Comparison of ENCODE assay signal across 8 cellular contexts in the genomic region with DNA sequence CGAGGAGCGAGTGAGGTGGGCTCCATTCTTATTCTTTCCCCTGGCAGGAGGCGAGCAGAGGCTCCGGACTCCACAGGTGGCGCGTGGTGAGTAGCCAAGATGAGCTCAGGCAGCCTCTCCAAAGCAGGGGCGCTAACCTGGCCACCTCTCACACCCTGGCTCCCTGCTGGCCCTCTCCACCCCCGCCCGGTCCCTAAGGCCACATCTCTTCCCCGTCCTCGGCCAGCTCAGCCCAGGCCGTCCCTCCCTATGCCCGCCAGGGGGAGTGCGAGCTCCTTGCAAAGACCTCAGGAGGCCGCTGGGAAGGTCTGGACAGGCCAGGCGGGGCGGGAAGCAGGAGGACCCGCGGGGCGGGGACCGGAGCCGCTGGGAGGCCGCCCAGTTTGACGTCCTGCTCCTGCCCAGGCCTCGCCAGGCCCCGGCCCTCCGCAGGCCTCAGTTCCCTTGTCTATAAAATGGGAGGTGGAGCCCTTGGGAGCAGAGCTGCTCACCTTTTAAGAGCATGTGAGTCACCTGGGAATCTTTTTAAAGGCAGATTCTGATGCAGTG. TPM values are rescaled to one million over a fixed set of nuclear protein-coding genes. Genes with fewer than 3 reads are reported as not detected.
DNase-seq lines count a peak whose midpoint lies in the region; ATAC-seq and TF ChIP-seq lines count a peak whose summit lies in the region.

No MANE protein-coding gene starts in this region.

- ATAC-seq in GM19043 (IDR thresholded peaks at IDR 0.05; ENCODE audit: low read depth, unreplicated experiment) (peak; percentile 80), mucosa of descending colon (peak; percentile 98)
- ATAC-seq in activated CD8-positive, alpha-beta T cell treated with anti-CD3 and anti-CD28 coated beads, Interleukin-2, amount 10 ng/mL, durations not matched to agents 7 days and 5 days, result peak; percentile 94

- no peaks in the 10 kb centered on the region for H3K4me1 Mint-ChIP-seq in activated CD8-positive, alpha-beta T cell treated with anti-CD3 and anti-CD28 coated beads, Interleukin-2, amount 10 ng/mL, durations not matched to agents 7 days and 5 days (ENCODE audit: low read depth)
- H3K4me1 Mint-ChIP-seq in endothelial cell (ENCODE audit: unreplicated experiment), result no peaks in the 10 kb centered on the region

- DNase-seq in AML-193 (lab: John Stamatoyannopoulos, UW), result peak; percentile 54 to 66
- peak; percentile 97 for DNase-seq in HK-2 (ENCODE audit: unreplicated experiment)
- DNase-seq in NCI-H774 (lab: John Stamatoyannopoulos, UW), result peak; percentile 92
- peak; percentile 81 for DNase-seq in activated CD8-positive, alpha-beta T cell treated with anti-CD3 and anti-CD28 coated beads, Interleukin-2, amount 10 ng/mL, durations not matched to agents 7 days and 5 days
- DNase-seq in endothelial cell (ENCODE audit: low spot score), result peak; percentile 99
- peak; percentile 93 to 96 (median 95) for DNase-seq in mucosa of descending colon
- DNase-seq in stimulated activated CD8-positive, alpha-beta memory T cell treated with anti-CD3 and anti-CD28 coated beads, Interleukin-4, amount 100 ng/mL, for 1 hour (ENCODE audit: low read depth in 2 of 2, low spot score in 1 of 2), result peak; percentile 11 to 36

- H3K9me3 Mint-ChIP-seq in activated CD8-positive, alpha-beta T cell treated with anti-CD3 and anti-CD28 coated beads, Interleukin-2, amount 10 ng/mL, durations not matched to agents 7 days and 5 days (ENCODE audit: insufficient read depth), result no peaks in the 10 kb centered on the region
- no peaks in the 10 kb centered on the region for H3K9me3 Mint-ChIP-seq in endothelial cell (ENCODE audit: unreplicated experiment)

- TF ChIP-seq CTCF in endothelial cell (IDR thresholded peaks at IDR 0.05; ENCODE audit: unreplicated experiment) (peak; percentile 86), mucosa of descending colon (IDR thresholded peaks at IDR 0.05) (peak; percentile 94)

- H3K36me3 Mint-ChIP-seq in activated CD8-positive, alpha-beta T cell treated with anti-CD3 and anti-CD28 coated beads, Interleukin-2, amount 10 ng/mL, durations not matched to agents 7 days and 5 days (ENCODE audit: low read depth), result no peaks in the 10 kb centered on the region
- H3K36me3 Mint-ChIP-seq in endothelial cell (ENCODE audit: low read depth, unreplicated experiment), result no peaks in the 10 kb centered on the region

- no peak overlapping the region for H3K4me3 Mint-ChIP-seq in activated CD8-positive, alpha-beta T cell treated with anti-CD3 and anti-CD28 coated beads, Interleukin-2, amount 10 ng/mL, durations not matched to agents 7 days and 5 days
- no peak overlapping the region for H3K4me3 Mint-ChIP-seq in endothelial cell (ENCODE audit: unreplicated experiment)

- CTCF ChIA-PET in activated CD8-positive, alpha-beta T cell treated with anti-CD3 and anti-CD28 coated beads, Interleukin-2, amount 10 ng/mL, durations not matched to agents 7 days and 5 days (lab: Charles Lee), result interaction anchor here (0.7 to 2.2 kb wide), 28 partner anchors 10 to 575 kb away, joined by 3 to 28 read pairs (median 4); no protein-coding TSS in a partner anchor

- intact Hi-C loops in mucosa of descending colon (cut with DNase I, micrococcal nuclease), result loop anchor here (5.0 kb wide), 1 partner anchor 446 kb away; no protein-coding TSS in a partner anchor

- peaks cover 8% of the 10 kb centered on the region for H3K4me1 ChIP-seq in mucosa of descending colon (ENCODE audit: low read depth)

- POLR2A ChIA-PET in activated CD8-positive, alpha-beta T cell treated with anti-CD3 and anti-CD28 coated beads, Interleukin-2, amount 10 ng/mL, durations not matched to agents 7 days and 5 days (lab: Charles Lee), result no interaction called here

- no peak overlapping the region for H3K27ac Mint-ChIP-seq in activated CD8-positive, alpha-beta T cell treated with anti-CD3 and anti-CD28 coated beads, Interleukin-2, amount 10 ng/mL, durations not matched to agents 7 days and 5 days
- no peak overlapping the region for H3K27ac Mint-ChIP-seq in endothelial cell (ENCODE audit: unreplicated experiment)

- H3K9me3 ChIP-seq in mucosa of descending colon, result no peaks in the 10 kb centered on the region

- no peaks in the 10 kb centered on the region for H3K36me3 ChIP-seq in mucosa of descending colon (ENCODE audit: low read depth)

- peaks cover 19% of the 10 kb centered on the region for H3K27me3 Mint-ChIP-seq in activated CD8-positive, alpha-beta T cell treated with anti-CD3 and anti-CD28 coated beads, Interleukin-2, amount 10 ng/mL, durations not matched to agents 7 days and 5 days (ENCODE audit: low read depth)
- H3K27me3 Mint-ChIP-seq in endothelial cell (ENCODE audit: unreplicated experiment), result peaks cover 4% of the 10 kb centered on the region

- no peak overlapping the region for H3K4me3 ChIP-seq in mucosa of descending colon

RNA-seq across cellular contexts. Expression of gene GGTA1, which starts 46.3 kb away (rescaled TPM):
- total RNA-seq in activated CD8-positive, alpha-beta T cell treated with anti-CD3 and anti-CD28 coated beads, Interleukin-2, amount 10 ng/mL, durations not matched to agents 7 days and 5 days, result not detected
- total RNA-seq in endothelial cell (ENCODE audit: unreplicated experiment), result 19.7 TPM
- total RNA-seq in mucosa of descending colon, result 1 to 10 TPM; 1.7 to 6.5 (median 3.2) TPM

Comparison
In these comparisons a context has a peak if more than half of its experiments do, and no peak if none do; other contexts are left out.
1. DNase-seq: peak in every context shown above with its lines; median percentile 99 in endothelial cell; 97 in HK-2; 95 in mucosa of descending colon; 92 in NCI-H774; 81 in activated CD8-positive, alpha-beta T cell treated with anti-CD3 and anti-CD28 coated beads, Interleukin-2, amount 10 ng/mL, durations not matched to agents 7 days and 5 days; 60 in AML-193; 24 in stimulated activated CD8-positive, alpha-beta memory T cell treated with anti-CD3 and anti-CD28 coated beads, Interleukin-4, amount 100 ng/mL, for 1 hour.